Comparison of ENCODE assay signal across 1 cellular context in the genomic region with DNA sequence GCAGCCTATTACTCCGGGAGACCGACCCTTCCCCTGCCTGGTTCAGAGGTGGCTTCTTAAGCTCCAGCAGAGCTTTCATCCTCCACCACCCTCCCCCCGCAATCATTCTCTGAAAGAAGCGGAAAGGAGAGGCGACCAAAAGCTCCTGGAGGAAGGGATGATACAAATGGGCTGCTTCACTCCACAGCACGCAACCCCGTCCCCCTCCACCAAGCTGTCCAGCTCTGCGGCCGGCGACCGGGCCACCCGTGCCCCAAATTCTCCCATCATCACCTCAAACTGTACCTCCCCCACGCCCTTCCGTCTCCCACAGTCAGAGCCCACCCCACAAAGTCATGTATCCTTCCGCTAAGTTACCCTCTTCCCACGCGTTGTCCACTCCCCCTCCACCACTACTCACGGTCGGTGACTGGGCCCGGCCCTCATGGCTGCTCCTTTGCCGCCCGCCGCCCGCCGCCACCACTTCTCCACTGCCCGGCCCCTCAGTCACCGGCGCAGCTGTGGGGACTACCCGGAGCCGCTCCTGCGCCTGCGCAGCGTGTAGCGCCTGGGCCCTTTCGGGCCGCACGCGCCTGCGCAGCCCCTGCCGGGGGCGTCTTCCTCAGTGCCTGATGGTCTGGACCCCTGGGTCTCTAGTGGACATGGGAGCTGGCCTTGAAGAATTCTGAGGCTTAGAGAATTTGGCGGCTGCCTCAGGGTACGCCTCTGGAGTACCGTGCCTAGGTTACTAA.
TF ChIP-seq lines count a peak whose summit lies in the region.

Gene FAM222B, minus strand, starts transcription at position 509 of the 731 bp plus-strand sequence. CDS start 76,123 bp downstream, outside the sequence.

TF ChIP-seq in WTC11, 78 proteins besides CTCF, POLR2A, EP300 and RAD21 (continued from another document):
- peak; percentile 20; the same call in 1 of the 2 replicates for TF ChIP-seq ARID4B (CRISPR knock-in tag; IDR thresholded peaks at IDR 0.05; ENCODE audit: borderline replicate concordance)
- no peak for TF ChIP-seq TP53 (CRISPR knock-in tag; IDR thresholded peaks at IDR 0.05)
- 0 out of 2 replicates have a peak, but pooled peaks have one; percentile 14 for TF ChIP-seq ETV6 (CRISPR knock-in tag; IDR thresholded peaks at IDR 0.05)
- TF ChIP-seq, protein P1, sequence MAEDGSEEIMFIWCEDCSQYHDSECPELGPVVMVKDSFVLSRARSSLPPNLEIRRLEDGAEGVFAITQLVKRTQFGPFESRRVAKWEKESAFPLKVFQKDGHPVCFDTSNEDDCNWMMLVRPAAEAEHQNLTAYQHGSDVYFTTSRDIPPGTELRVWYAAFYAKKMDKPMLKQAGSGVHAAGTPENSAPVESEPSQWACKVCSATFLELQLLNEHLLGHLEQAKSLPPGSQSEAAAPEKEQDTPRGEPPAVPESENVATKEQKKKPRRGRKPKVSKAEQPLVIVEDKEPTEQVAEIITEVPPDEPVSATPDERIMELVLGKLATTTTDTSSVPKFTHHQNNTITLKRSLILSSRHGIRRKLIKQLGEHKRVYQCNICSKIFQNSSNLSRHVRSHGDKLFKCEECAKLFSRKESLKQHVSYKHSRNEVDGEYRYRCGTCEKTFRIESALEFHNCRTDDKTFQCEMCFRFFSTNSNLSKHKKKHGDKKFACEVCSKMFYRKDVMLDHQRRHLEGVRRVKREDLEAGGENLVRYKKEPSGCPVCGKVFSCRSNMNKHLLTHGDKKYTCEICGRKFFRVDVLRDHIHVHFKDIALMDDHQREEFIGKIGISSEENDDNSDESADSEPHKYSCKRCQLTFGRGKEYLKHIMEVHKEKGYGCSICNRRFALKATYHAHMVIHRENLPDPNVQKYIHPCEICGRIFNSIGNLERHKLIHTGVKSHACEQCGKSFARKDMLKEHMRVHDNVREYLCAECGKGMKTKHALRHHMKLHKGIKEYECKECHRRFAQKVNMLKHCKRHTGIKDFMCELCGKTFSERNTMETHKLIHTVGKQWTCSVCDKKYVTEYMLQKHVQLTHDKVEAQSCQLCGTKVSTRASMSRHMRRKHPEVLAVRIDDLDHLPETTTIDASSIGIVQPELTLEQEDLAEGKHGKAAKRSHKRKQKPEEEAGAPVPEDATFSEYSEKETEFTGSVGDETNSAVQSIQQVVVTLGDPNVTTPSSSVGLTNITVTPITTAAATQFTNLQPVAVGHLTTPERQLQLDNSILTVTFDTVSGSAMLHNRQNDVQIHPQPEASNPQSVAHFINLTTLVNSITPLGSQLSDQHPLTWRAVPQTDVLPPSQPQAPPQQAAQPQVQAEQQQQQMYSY (CRISPR knock-in tag; IDR thresholded peaks at IDR 0.05) = no peak
- TF ChIP-seq NR1H2 (CRISPR knock-in tag; IDR thresholded peaks at IDR 0.05) = no peak
- no peak for TF ChIP-seq GRHL2 (CRISPR knock-in tag; IDR thresholded peaks at IDR 0.05; ENCODE audit: insufficient replicate concordance, severe bottlenecking)
- no peak for TF ChIP-seq ZBTB43 (CRISPR knock-in tag; IDR thresholded peaks at IDR 0.05)
- TF ChIP-seq, protein P2, sequence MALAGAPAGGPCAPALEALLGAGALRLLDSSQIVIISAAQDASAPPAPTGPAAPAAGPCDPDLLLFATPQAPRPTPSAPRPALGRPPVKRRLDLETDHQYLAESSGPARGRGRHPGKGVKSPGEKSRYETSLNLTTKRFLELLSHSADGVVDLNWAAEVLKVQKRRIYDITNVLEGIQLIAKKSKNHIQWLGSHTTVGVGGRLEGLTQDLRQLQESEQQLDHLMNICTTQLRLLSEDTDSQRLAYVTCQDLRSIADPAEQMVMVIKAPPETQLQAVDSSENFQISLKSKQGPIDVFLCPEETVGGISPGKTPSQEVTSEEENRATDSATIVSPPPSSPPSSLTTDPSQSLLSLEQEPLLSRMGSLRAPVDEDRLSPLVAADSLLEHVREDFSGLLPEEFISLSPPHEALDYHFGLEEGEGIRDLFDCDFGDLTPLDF (CRISPR knock-in tag; IDR thresholded peaks at IDR 0.05) = no peak
- TF ChIP-seq USF2 (CRISPR knock-in tag; IDR thresholded peaks at IDR 0.05) = no peak
- TF ChIP-seq NR3C1 (CRISPR knock-in tag; conservative IDR thresholded peaks at IDR 0.05; ENCODE audit: low read depth) = no peak
- TF ChIP-seq ZNF416 (CRISPR knock-in tag; IDR thresholded peaks at IDR 0.05) = 0 out of 2 replicates have a peak, but pooled peaks have one; percentile 35
- 0 out of 2 replicates have a peak, but pooled peaks have one; percentile 54 for TF ChIP-seq HMGXB4 (CRISPR knock-in tag; IDR thresholded peaks at IDR 0.05)
- peak; percentile 38; the same call in 1 of the 2 replicates for TF ChIP-seq GABPB1 (CRISPR knock-in tag; IDR thresholded peaks at IDR 0.05)
- TF ChIP-seq EMX1 (CRISPR knock-in tag; IDR thresholded peaks at IDR 0.05) = no peak
- no peak for TF ChIP-seq FOXP4 (CRISPR knock-in tag; IDR thresholded peaks at IDR 0.05)
- TF ChIP-seq, protein P3, sequence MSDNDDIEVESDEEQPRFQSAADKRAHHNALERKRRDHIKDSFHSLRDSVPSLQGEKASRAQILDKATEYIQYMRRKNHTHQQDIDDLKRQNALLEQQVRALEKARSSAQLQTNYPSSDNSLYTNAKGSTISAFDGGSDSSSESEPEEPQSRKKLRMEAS (CRISPR knock-in tag; IDR thresholded peaks at IDR 0.05) = peak; percentile 63; the same call in 1 of the 2 replicates
- no peak for TF ChIP-seq FOXJ3 (CRISPR knock-in tag; IDR thresholded peaks at IDR 0.05; ENCODE audit: borderline replicate concordance)
